ENCODE assay signal across 1 cellular context in the genomic region with DNA sequence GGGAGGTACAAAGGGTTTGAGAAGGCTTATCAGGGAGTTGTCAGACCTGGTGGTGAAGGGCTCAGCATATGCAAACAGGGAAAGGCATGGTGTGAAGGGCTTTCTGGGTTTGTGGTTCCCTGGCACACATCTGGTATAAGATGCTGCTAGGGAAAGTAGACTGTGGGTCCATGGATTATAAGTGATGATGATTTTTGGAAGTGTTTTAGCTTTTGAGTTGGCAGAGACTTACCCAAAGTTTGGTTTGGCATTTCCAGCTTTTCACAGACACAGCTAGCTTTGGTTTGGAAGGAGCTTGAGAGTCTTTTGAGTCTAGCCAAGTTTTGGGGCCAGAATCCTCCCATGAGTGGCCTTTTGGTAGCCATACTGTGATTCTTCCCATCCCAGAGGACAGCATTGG.
TF ChIP-seq lines count a peak whose summit lies in the region.

No MANE protein-coding gene starts in this region.

TF ChIP-seq in H1, 55 proteins besides CTCF, POLR2A, EP300 and RAD21:
- TF ChIP-seq GTF2F1 (IDR thresholded peaks at IDR 0.05; ENCODE audit: borderline replicate concordance, low read depth, low read length) (no peak), POLR2AphosphoS5 (IDR thresholded peaks at IDR 0.05; ENCODE audit: low read depth, low read length) (peak; percentile 8; the same call in 1 of the 2 replicates)
